8 cellular contexts compared by ENCODE assay signal in the genomic region with DNA sequence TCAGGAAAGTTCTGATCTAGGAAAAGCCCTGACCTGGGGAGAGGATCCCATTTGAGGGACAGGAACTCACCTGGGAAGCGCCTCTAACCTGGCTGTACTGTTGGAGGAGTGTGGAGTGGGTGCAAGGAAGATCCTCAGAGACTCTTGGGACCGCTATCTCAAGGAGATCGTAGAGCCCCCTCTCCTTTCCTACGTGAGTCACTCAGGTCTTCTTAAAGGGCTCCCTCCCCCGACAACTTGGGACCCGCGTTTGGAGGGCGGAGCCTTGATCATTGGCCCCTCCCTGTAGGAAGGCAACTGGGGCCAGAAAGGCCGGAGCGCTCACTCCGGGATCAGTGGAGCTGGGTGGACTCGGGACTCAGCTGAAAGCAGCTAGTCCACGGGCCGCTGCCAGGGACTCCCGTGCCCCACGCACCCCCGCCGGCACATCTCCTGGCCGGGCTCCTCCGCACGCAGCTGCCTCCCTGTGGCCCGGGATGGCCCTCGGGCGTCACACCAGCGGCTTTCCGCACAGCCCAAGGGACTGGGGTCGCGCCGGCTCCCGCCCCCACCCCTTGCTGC. TPM values are rescaled to one million over a fixed set of nuclear protein-coding genes. Genes with fewer than 3 reads are reported as not detected.
DNase-seq lines count a peak whose midpoint lies in the region; FAIRE-seq and TF ChIP-seq lines count a peak whose summit lies in the region.

No MANE protein-coding gene starts in this region.

- peaks cover 31% of the 10 kb centered on the region for H3K4me1 Mint-ChIP-seq in activated CD4-positive, alpha-beta memory T cell treated with anti-CD3 and anti-CD28 coated beads, Interleukin-2, amount 10 ng/mL, durations not matched to agents 7 days and 5 days

- peak overlapping the region; percentile 85 for H3K18ac ChIP-seq in mesendoderm (ENCODE audit: low read length)

- POLR2A ChIA-PET in activated CD4-positive, alpha-beta memory T cell treated with anti-CD3 and anti-CD28 coated beads, Interleukin-2, amount 10 ng/mL, durations not matched to agents 7 days and 5 days (lab: Charles Lee): interaction anchor here (0.6 to 3.0 kb wide), 16 partner anchors 9 to 459 kb away, joined by 3 to 25 read pairs (median 7); a partner anchor contains a TSS

- H3K27me3 ChIP-seq in endocrine pancreas (ENCODE audit: control insufficient read depth, insufficient read depth, low read length): no peaks in the 10 kb centered on the region
- no peaks in the 10 kb centered on the region for H3K27me3 ChIP-seq in mesendoderm (ENCODE audit: insufficient read depth, low read length, poor library complexity)

- peak overlapping the region; percentile 79 for H2BK5ac ChIP-seq in mesendoderm (ENCODE audit: low read length)

- H3K36me3 Mint-ChIP-seq in activated CD4-positive, alpha-beta memory T cell treated with anti-CD3 and anti-CD28 coated beads, Interleukin-2, amount 10 ng/mL, durations not matched to agents 7 days and 5 days (ENCODE audit: low read depth): peaks cover 11% of the 10 kb centered on the region

- H3K4me3 Mint-ChIP-seq in activated CD4-positive, alpha-beta memory T cell treated with anti-CD3 and anti-CD28 coated beads, Interleukin-2, amount 10 ng/mL, durations not matched to agents 7 days and 5 days: peak overlapping the region; percentile 91

- H3K27ac ChIP-seq in mesendoderm (ENCODE audit: low read depth, low read length): peak overlapping the region; percentile 93

- peak overlapping the region; percentile 85 for H3K23ac ChIP-seq in mesendoderm (ENCODE audit: low read length)

- peaks cover 5% of the 10 kb centered on the region for H3K79me1 ChIP-seq in mesendoderm (ENCODE audit: low read length)

- FAIRE-seq in D721Med (lab: Jason Lieb, UNC): no peak
- no peak for FAIRE-seq in H54 (lab: Jason Lieb, UNC)

- peaks cover 3% of the 10 kb centered on the region for H3K36me3 ChIP-seq in endocrine pancreas (ENCODE audit: control insufficient read depth, insufficient read depth, low read length)
- peaks cover 2% of the 10 kb centered on the region for H3K36me3 ChIP-seq in mesendoderm (ENCODE audit: control insufficient read depth, insufficient read depth, low read length)

- peak; percentile 60; the same call in 1 of the 2 replicates for TF ChIP-seq POLR2A in H54 (IDR thresholded peaks at IDR 0.05; ENCODE audit: low read depth, low read length)

- H3K4me1 ChIP-seq in endocrine pancreas (ENCODE audit: control insufficient read depth, insufficient read depth, low read length): no peaks in the 10 kb centered on the region
- peaks cover 14% of the 10 kb centered on the region for H3K4me1 ChIP-seq in mesendoderm (ENCODE audit: control insufficient read depth, low read depth, low read length)

- H3K4ac ChIP-seq in mesendoderm (ENCODE audit: low read depth, low read length): peak overlapping the region; percentile 70

- H4K5ac ChIP-seq in mesendoderm (ENCODE audit: low read length): no peak overlapping the region

- H2BK120ac ChIP-seq in mesendoderm (ENCODE audit: low read depth, low read length): no peak overlapping the region

- no peaks in the 10 kb centered on the region for H3K9me3 ChIP-seq in endocrine pancreas (ENCODE audit: control insufficient read depth, low read length)

- H2AK5ac ChIP-seq in mesendoderm (ENCODE audit: low read length): no peak overlapping the region

- H3K9ac ChIP-seq in endocrine pancreas (ENCODE audit: control insufficient read depth, insufficient read depth, low read length) (peak overlapping the region; percentile 3), mesendoderm (ENCODE audit: low read length) (peak overlapping the region; percentile 98)

- H4K8ac ChIP-seq in mesendoderm (ENCODE audit: low read depth, low read length): no peak overlapping the region

- no peak for TF ChIP-seq CTCF in D721Med (IDR thresholded peaks at IDR 0.05; ENCODE audit: insufficient read depth, missing control alignments)

- no CpG with 5 or more reads among the region's 30 CpGs for WGBS in mesendoderm (ENCODE audit: extremely low coverage, insufficient coverage, low lambda C conversion rate)

- DNase-seq in D721Med (ENCODE audit: insufficient read length, low spot score): peak; percentile 65
- DNase-seq in H54 (ENCODE audit: insufficient read length, low spot score): peak; percentile 81
- peak; percentile 37 for DNase-seq in MV-4-11 (lab: John Stamatoyannopoulos, UW)
- peak; percentile 62 for DNase-seq in activated CD4-positive, alpha-beta memory T cell treated with anti-CD3 and anti-CD28 coated beads, Interleukin-2, amount 10 ng/mL, durations not matched to agents 7 days and 5 days
- DNase-seq in mesendoderm: peak; percentile 83
- DNase-seq in stimulated activated CD8-positive, alpha-beta memory T cell treated with anti-CD3 and anti-CD28 coated beads, Interleukin-7, amount 100 ng/mL, for 48 hours (ENCODE audit: extremely low read depth in 1 of 2, low read depth in 1 of 2): peak; percentile 39 to 64
- no peak for DNase-seq in GF-D8 (lab: John Stamatoyannopoulos, UW)

- CTCF ChIA-PET in activated CD4-positive, alpha-beta memory T cell treated with anti-CD3 and anti-CD28 coated beads, Interleukin-2, amount 10 ng/mL, durations not matched to agents 7 days and 5 days (lab: Charles Lee): interaction anchor here (0.6 to 2.9 kb wide), 19 partner anchors 10 to 372 kb away, joined by 3 to 27 read pairs (median 4); a partner anchor contains a TSS

- H3K4me3 ChIP-seq in endocrine pancreas (ENCODE audit: control insufficient read depth, insufficient read depth, low read length) (peak overlapping the region; percentile 43), mesendoderm (ENCODE audit: low read length) (peak overlapping the region; percentile 90)

- peaks cover 3% of the 10 kb centered on the region for H3K79me2 ChIP-seq in mesendoderm (ENCODE audit: control insufficient read depth, insufficient read depth, low read length)

- H3K56ac ChIP-seq in mesendoderm (ENCODE audit: low read length): peak overlapping the region; percentile 97

- peak overlapping the region; percentile 97 for H3K4me2 ChIP-seq in mesendoderm (ENCODE audit: low read length)

- H2BK15ac ChIP-seq in mesendoderm (replicated peaks; ENCODE audit: low read depth): no peak overlapping the region

- H3K9me3 Mint-ChIP-seq in activated CD4-positive, alpha-beta memory T cell treated with anti-CD3 and anti-CD28 coated beads, Interleukin-2, amount 10 ng/mL, durations not matched to agents 7 days and 5 days: no peaks in the 10 kb centered on the region

- H3K27me3 Mint-ChIP-seq in activated CD4-positive, alpha-beta memory T cell treated with anti-CD3 and anti-CD28 coated beads, Interleukin-2, amount 10 ng/mL, durations not matched to agents 7 days and 5 days: no peaks in the 10 kb centered on the region

- no peak overlapping the region for H3K27ac Mint-ChIP-seq in activated CD4-positive, alpha-beta memory T cell treated with anti-CD3 and anti-CD28 coated beads, Interleukin-2, amount 10 ng/mL, durations not matched to agents 7 days and 5 days

RNA-seq across cellular contexts. Expression of a gene that starts 0.5 kb away (rescaled TPM):
- 10 to 100 TPM; 55.4 to 56.0 TPM for total RNA-seq in activated CD4-positive, alpha-beta memory T cell treated with anti-CD3 and anti-CD28 coated beads, Interleukin-2, amount 10 ng/mL, durations not matched to agents 7 days and 5 days
- 17.6 TPM for polyA plus RNA-seq in mesendoderm (2013, experiment 1 of 2)
- polyA plus RNA-seq in mesendoderm (2013, experiment 2 of 2): 18.6 TPM

RNA-seq across cellular contexts. Expression of a gene that starts 13.2 kb away (rescaled TPM):
- not detected for total RNA-seq in activated CD4-positive, alpha-beta memory T cell treated with anti-CD3 and anti-CD28 coated beads, Interleukin-2, amount 10 ng/mL, durations not matched to agents 7 days and 5 days
- polyA plus RNA-seq in mesendoderm (2013, experiment 1 of 2): 0.08 TPM
- 0.21 TPM for polyA plus RNA-seq in mesendoderm (2013, experiment 2 of 2)

RNA-seq across cellular contexts. Expression of a gene that starts 25.3 kb away (rescaled TPM):
- 100 to 1,000 TPM; 167 to 170 TPM for total RNA-seq in activated CD4-positive, alpha-beta memory T cell treated with anti-CD3 and anti-CD28 coated beads, Interleukin-2, amount 10 ng/mL, durations not matched to agents 7 days and 5 days
- 146 TPM for polyA plus RNA-seq in mesendoderm (2013, experiment 1 of 2)
- 152 TPM for polyA plus RNA-seq in mesendoderm (2013, experiment 2 of 2)

RNA-seq across cellular contexts. Expression of a gene that starts 27.9 kb away (rescaled TPM):
- total RNA-seq in activated CD4-positive, alpha-beta memory T cell treated with anti-CD3 and anti-CD28 coated beads, Interleukin-2, amount 10 ng/mL, durations not matched to agents 7 days and 5 days: 1 to 10 TPM; 7.2 to 8.0 TPM
- polyA plus RNA-seq in mesendoderm (2013, experiment 1 of 2): 3.4 TPM
- polyA plus RNA-seq in mesendoderm (2013, experiment 2 of 2): 3.5 TPM

RNA-seq across cellular contexts. Expression of a gene that starts 39.6 kb away (rescaled TPM):
- 1 to 10 TPM in 1 of 2 experiments, under 1 TPM in 1; 0.40 to 1.4 TPM for total RNA-seq in activated CD4-positive, alpha-beta memory T cell treated with anti-CD3 and anti-CD28 coated beads, Interleukin-2, amount 10 ng/mL, durations not matched to agents 7 days and 5 days
- polyA plus RNA-seq in mesendoderm (2013, experiment 1 of 2): 2.7 TPM
- 2.5 TPM for polyA plus RNA-seq in mesendoderm (2013, experiment 2 of 2)
